8 cellular contexts compared by ENCODE assay signal in the genomic region with DNA sequence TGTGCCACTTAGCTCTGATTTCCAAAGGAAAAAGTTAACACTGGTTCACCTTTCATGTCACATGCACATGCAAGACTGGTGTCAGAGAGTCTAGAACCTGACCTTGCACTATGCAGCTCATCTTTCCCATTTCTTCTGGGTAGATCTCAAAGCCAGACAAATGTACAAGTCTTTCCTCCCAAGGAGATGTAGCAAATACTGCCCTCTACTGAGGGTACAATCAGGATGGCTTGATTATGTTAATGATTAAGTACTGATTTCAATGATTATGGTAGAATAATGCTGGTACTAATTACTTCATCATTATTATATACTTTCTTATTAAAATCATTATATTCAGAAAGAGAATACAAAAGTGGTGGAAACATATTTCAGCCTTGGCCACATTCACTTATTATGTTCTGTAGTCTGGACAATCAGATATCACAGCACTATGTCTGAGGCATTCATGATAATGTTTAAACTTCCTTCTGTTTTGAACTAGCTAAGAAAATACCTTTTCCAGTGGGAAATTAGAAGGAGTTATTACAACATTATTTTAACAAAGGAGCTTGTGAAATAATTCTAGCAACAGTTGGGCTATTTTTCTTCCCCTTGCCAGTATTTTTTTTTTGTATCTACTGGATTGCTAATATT.
DNase-seq lines count a peak whose midpoint lies in the region; ATAC-seq, FAIRE-seq and TF ChIP-seq lines count a peak whose summit lies in the region.

No MANE protein-coding gene starts in this region.

- no peak overlapping the region for H3K4me2 ChIP-seq in keratinocyte (ENCODE audit: control insufficient read depth, extremely low read depth, insufficient read depth, low read depth, low read length)

- H3K9me3 ChIP-seq in cardiac muscle cell (ENCODE audit: low read depth): no peaks in the 10 kb centered on the region
- H3K9me3 ChIP-seq in keratinocyte (ENCODE audit: control insufficient read depth, low read depth, low read length): no peaks in the 10 kb centered on the region
- no peaks in the 10 kb centered on the region for H3K9me3 ChIP-seq in upper lobe of right lung

- H3K4me3 ChIP-seq in cardiac muscle cell (no peak overlapping the region), keratinocyte (ENCODE audit: control insufficient read depth in 2 of 3, extremely low read depth in 1 of 3, insufficient read depth in 2 of 3, low read depth in 1 of 3, low read length in 3 of 3) (no peak overlapping the region), upper lobe of right lung (no peak overlapping the region)

- no peak overlapping the region for H3K9ac ChIP-seq in keratinocyte (ENCODE audit: control insufficient read depth, extremely low read depth, insufficient read depth, low read length)

- no peaks in the 10 kb centered on the region for H3K4me1 ChIP-seq in cardiac muscle cell (ENCODE audit: low read depth)
- no peaks in the 10 kb centered on the region for H3K4me1 ChIP-seq in keratinocyte (ENCODE audit: control insufficient read depth, extremely low read depth, insufficient read depth, low read length)
- H3K4me1 ChIP-seq in upper lobe of right lung: no peaks in the 10 kb centered on the region

- no peak for ATAC-seq in Right ventricle myocardium inferior
- ATAC-seq in upper lobe of right lung: peak; percentile 80
- no peak for ATAC-seq in HG02981 (IDR thresholded peaks at IDR 0.05; ENCODE audit: unreplicated experiment)
- no peak for ATAC-seq in GM19397 (IDR thresholded peaks at IDR 0.05; ENCODE audit: unreplicated experiment)

- DNase-seq in cardiac muscle cell (ENCODE audit: low read depth in 1 of 2, low spot score in 1 of 2): peak; percentile 22 to 67
- no peak for DNase-seq in Right ventricle myocardium inferior (ENCODE audit: missing footprints)
- peak; percentile 2 for DNase-seq in NCI-H1417 treated with DMSO at 0.1 percent for 48 hours (lab: John Stamatoyannopoulos, UW)
- peak; percentile 22 for DNase-seq in amniotic stem cell (lab: John Stamatoyannopoulos, UW)
- no peak for DNase-seq in keratinocyte (ENCODE audit: low read depth, low spot score)
- no peak for DNase-seq in upper lobe of right lung

- dilution Hi-C loops in keratinocyte (cut with MboI; ENCODE audit: extremely low pct_ligation_motif_present, low sequenced_read_pairs): no loop called here

- no peaks in the 10 kb centered on the region for H4K20me1 ChIP-seq in keratinocyte (ENCODE audit: control insufficient read depth, extremely low read depth, insufficient read depth, low read length)

- intact Hi-C loops in Right ventricle myocardium inferior (cut with DNase I) (loop anchor here (5.0 kb wide), 1 partner anchor 380 kb away; no protein-coding TSS in a partner anchor), upper lobe of right lung (cut with DNase I) (loop anchor here (10.0 kb wide), 1 partner anchor 377 kb away; no protein-coding TSS in a partner anchor)

- H3K9me1 ChIP-seq in keratinocyte (ENCODE audit: control insufficient read depth, extremely low read depth, insufficient read depth, low read length): no peaks in the 10 kb centered on the region

- H3K27me3 ChIP-seq in cardiac muscle cell (no peaks in the 10 kb centered on the region), keratinocyte (ENCODE audit: control insufficient read depth, extremely low read depth, insufficient read depth, low read length) (no peaks in the 10 kb centered on the region), upper lobe of right lung (no peaks in the 10 kb centered on the region)

- H3K27ac ChIP-seq in cardiac muscle cell (no peak overlapping the region), keratinocyte (ENCODE audit: control insufficient read depth, insufficient read depth, low read length) (no peak overlapping the region), upper lobe of right lung (no peak overlapping the region)

- H3K36me3 ChIP-seq in cardiac muscle cell (no peaks in the 10 kb centered on the region), keratinocyte (ENCODE audit: control insufficient read depth in 2 of 2, extremely low read depth in 1 of 2, insufficient read depth in 2 of 2, low read length in 2 of 2) (no peaks in the 10 kb centered on the region), upper lobe of right lung (no peaks in the 10 kb centered on the region)

- H3K79me2 ChIP-seq in keratinocyte (ENCODE audit: control insufficient read depth, insufficient read depth, low read length): no peaks in the 10 kb centered on the region

- H2AFZ ChIP-seq in keratinocyte (ENCODE audit: control insufficient read depth, low read length): no peak overlapping the region

- TF ChIP-seq CTCF in cardiac muscle cell (IDR thresholded peaks at IDR 0.05; ENCODE audit: low read depth, low read length) (peak; percentile 68), keratinocyte (optimal IDR thresholded peaks at IDR 0.05 in 1 of 3, IDR thresholded peaks at IDR 0.05 in 1 of 3, conservative IDR thresholded peaks at IDR 0.05 in 1 of 3; ENCODE audit: extremely low read depth in 1 of 3, insufficient read depth in 2 of 3, low read length in 3 of 3) (peak; percentile 37 to 57 (median 47)), upper lobe of right lung (IDR thresholded peaks at IDR 0.05) (peak; percentile 67)

- peak; percentile 89 for FAIRE-seq in keratinocyte (lab: Jason Lieb, UNC)

Comparison
In these comparisons a context has a peak if more than half of its experiments do, and no peak if none do; other contexts are left out.
1. DNase-seq: peak in cardiac muscle cell (2 of 2), NCI-H1417 treated with DMSO at 0.1 percent for 48 hours (single experiment) and amniotic stem cell (single experiment); none in Right ventricle myocardium inferior (single experiment), keratinocyte (single experiment) and upper lobe of right lung (single experiment).
2. Peak in every context shown above with its lines, with median percentiles within 50 percentile points of each other: CTCF ChIP-seq.